ENCODE assay signal across 1 cellular context in genomic region chr21:43810505-43811261, GRCh38.
TF ChIP-seq lines count a peak whose summit lies in the region.

No MANE protein-coding gene starts in this region.

TF ChIP-seq in GM23338, 12 proteins besides CTCF, POLR2A, EP300 and RAD21 (continued from another document):
- TF ChIP-seq ZNF462 (CRISPR knock-in tag; IDR thresholded peaks at IDR 0.05), result no peak
- no peak for TF ChIP-seq EZH2 (IDR thresholded peaks at IDR 0.05; ENCODE audit: low read depth, unreplicated experiment)
- no peak for TF ChIP-seq CREB1 (CRISPR knock-in tag; IDR thresholded peaks at IDR 0.05; ENCODE audit: low read depth)
- TF ChIP-seq JUNB (IDR thresholded peaks at IDR 0.05; ENCODE audit: unreplicated experiment), result no peak
